Comparison of ENCODE assay signal across 1 cellular context in the genomic region with DNA sequence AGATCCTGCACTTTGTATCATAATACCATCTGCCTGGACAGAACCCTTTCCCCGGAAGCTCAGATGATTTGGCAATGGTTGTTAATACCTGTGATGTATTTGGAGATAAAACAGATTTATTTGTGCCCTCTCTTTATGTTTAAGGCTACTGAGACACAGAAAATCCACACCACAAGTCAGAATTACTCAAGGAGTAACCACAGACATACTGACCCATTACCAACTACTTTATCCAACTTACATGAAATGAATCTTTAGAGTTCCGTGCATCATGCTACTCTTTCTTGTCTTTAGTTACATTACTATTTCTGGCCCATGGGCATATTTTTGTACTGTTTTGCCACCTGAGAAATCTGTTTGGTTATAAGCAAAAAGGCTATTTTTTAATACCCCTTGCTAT.
TF ChIP-seq lines count a peak whose summit lies in the region.

No MANE protein-coding gene starts in this region.

TF ChIP-seq in H1, 55 proteins besides CTCF, POLR2A, EP300 and RAD21 (continued from another document):
- no peak for TF ChIP-seq CEBPB (IDR thresholded peaks at IDR 0.05; ENCODE audit: low read depth, low read length)
- TF ChIP-seq TCF12 (IDR thresholded peaks at IDR 0.05; ENCODE audit: low read depth, low read length) = no peak
- no peak for TF ChIP-seq HDAC2 (IDR thresholded peaks at IDR 0.05; ENCODE audit: borderline replicate concordance in 1 of 2, low read depth in 2 of 2, low read length in 2 of 2)
- TF ChIP-seq ZNF274 (IDR thresholded peaks at IDR 0.05; ENCODE audit: borderline replicate concordance, extremely low read depth, low read length) = no peak
- TF ChIP-seq SIN3A (conservative IDR thresholded peaks at IDR 0.05 in 1 of 2, IDR thresholded peaks at IDR 0.05 in 1 of 2; ENCODE audit: low read depth in 1 of 2, low read length in 2 of 2) = no peak
- TF ChIP-seq, protein P1, sequence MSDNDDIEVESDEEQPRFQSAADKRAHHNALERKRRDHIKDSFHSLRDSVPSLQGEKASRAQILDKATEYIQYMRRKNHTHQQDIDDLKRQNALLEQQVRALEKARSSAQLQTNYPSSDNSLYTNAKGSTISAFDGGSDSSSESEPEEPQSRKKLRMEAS (IDR thresholded peaks at IDR 0.05) = no peak
- no peak for TF ChIP-seq BCL11A (IDR thresholded peaks at IDR 0.05; ENCODE audit: low read depth in 2 of 2, low read length in 2 of 2)
- TF ChIP-seq POLR2AphosphoS5 (IDR thresholded peaks at IDR 0.05; ENCODE audit: low read depth, low read length) = no peak
- TF ChIP-seq TAF7 (optimal IDR thresholded peaks at IDR 0.05; ENCODE audit: borderline replicate concordance, low read depth, low read length) = no peak
